Comparison of ENCODE assay signal across 8 cellular contexts in the genomic region with DNA sequence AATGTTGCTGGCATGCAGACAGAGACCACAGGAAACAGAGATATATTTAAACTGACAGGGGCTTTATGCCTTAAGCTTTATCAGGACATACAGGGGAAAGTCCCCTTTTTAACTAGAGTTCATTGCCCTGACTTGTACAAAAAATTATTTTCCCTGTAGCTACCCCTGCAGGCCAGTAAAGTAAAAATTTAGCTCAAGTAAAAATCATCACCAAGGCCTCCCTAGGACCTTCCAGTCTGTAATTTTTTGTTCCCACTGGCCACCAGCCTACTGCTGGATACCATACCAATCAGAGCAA.
A peak's percentile ranks its signal among the peaks of the same experiment; 100 is the strongest.
DNase-seq lines count a peak whose midpoint lies in the region; ATAC-seq, FAIRE-seq and TF ChIP-seq lines count a peak whose summit lies in the region.

No MANE protein-coding gene starts in this region.

- peak overlapping the region; percentile 29 for H3K9ac ChIP-seq in astrocyte (ENCODE audit: low read length)
- peak overlapping the region; percentile 37 for H3K9ac ChIP-seq in mesenchymal stem cell (ENCODE audit: low read length)

- H2AK5ac ChIP-seq in mesenchymal stem cell (ENCODE audit: low read length, severe bottlenecking), result no peak overlapping the region

- H3K4me1 ChIP-seq in astrocyte (ENCODE audit: insufficient read depth, low read length), result peaks cover 8% of the 10 kb centered on the region
- no peaks in the 10 kb centered on the region for H3K4me1 ChIP-seq in mesenchymal stem cell (ENCODE audit: control insufficient read depth, insufficient read depth, low read depth, low read length)

- peaks cover 4% of the 10 kb centered on the region for H3K4me1 Mint-ChIP-seq in astrocyte (ENCODE audit: low read depth, unreplicated experiment)

- no peaks in the 10 kb centered on the region for H3K36me3 Mint-ChIP-seq in astrocyte (ENCODE audit: low read depth, unreplicated experiment)

- no peaks in the 10 kb centered on the region for H3K27me3 Mint-ChIP-seq in astrocyte (ENCODE audit: low read depth, unreplicated experiment)

- no peaks in the 10 kb centered on the region for H3K79me2 ChIP-seq in astrocyte (ENCODE audit: insufficient read depth, low read length)

- H3K4me3 ChIP-seq in astrocyte (ENCODE audit: insufficient read depth, low read depth, low read length) (no peak overlapping the region), mesenchymal stem cell (ENCODE audit: insufficient read depth in 1 of 2, low read depth in 1 of 2, low read length in 2 of 2) (no peak overlapping the region)

- no peak for ATAC-seq in HG03025 (IDR thresholded peaks at IDR 0.05; ENCODE audit: low FRiP score, unreplicated experiment)

- H2AFZ ChIP-seq in astrocyte (ENCODE audit: low read depth, low read length), result no peak overlapping the region
- H2AFZ ChIP-seq in mesenchymal stem cell (ENCODE audit: low read depth, low read length), result no peak overlapping the region

- H3K27ac ChIP-seq in astrocyte (ENCODE audit: low read depth, low read length) (peak overlapping the region; percentile 10), mesenchymal stem cell (ENCODE audit: low read length, poor library complexity, severe bottlenecking) (no peak overlapping the region)

- peak; percentile 22 for DNase-seq in GDM1 (lab: John Stamatoyannopoulos, UW)
- peak; percentile 5 for DNase-seq in HuH-7 (ENCODE audit: low spot score)
- peak; percentile 86 for DNase-seq in astrocyte (ENCODE audit: low read depth)
- DNase-seq in mesenchymal stem cell, result peak; percentile 80
- DNase-seq in stimulated activated CD4-positive, alpha-beta T cell treated with anti-CD3 and anti-CD28 coated beads, Interleukin-4, amount 100 ng/mL, for 24 hours, result no peak
- no peak for DNase-seq in AML-193 (lab: John Stamatoyannopoulos, UW)
- DNase-seq in activated CD4-positive, alpha-beta T cell treated with anti-CD3 and anti-CD28 coated beads, Interleukin-2, amount 50 U/mL, for 4 hours, result no peak

- no peak overlapping the region for H3K4me2 ChIP-seq in astrocyte (ENCODE audit: low read length)
- H3K4me2 ChIP-seq in mesenchymal stem cell (ENCODE audit: low read length, poor library complexity, severe bottlenecking), result no peak overlapping the region

- H2BK120ac ChIP-seq in mesenchymal stem cell (ENCODE audit: low read depth, low read length), result no peak overlapping the region

- FAIRE-seq in astrocyte (lab: Jason Lieb, UNC), result no peak

- H3K27ac Mint-ChIP-seq in astrocyte (ENCODE audit: unreplicated experiment), result no peak overlapping the region

- H4K20me1 ChIP-seq in astrocyte (ENCODE audit: insufficient read depth, low read length), result no peaks in the 10 kb centered on the region

- H3K18ac ChIP-seq in mesenchymal stem cell (ENCODE audit: low read depth in 1 of 2, low read length in 2 of 2), result no peak overlapping the region

- H4K8ac ChIP-seq in mesenchymal stem cell (ENCODE audit: low read length), result no peak overlapping the region

- no peaks in the 10 kb centered on the region for H3K79me1 ChIP-seq in mesenchymal stem cell (replicated peaks; ENCODE audit: low read length, poor library complexity, severe bottlenecking)

- H4K91ac ChIP-seq in mesenchymal stem cell (ENCODE audit: low read length), result no peak overlapping the region

- no peaks in the 10 kb centered on the region for H3K36me3 ChIP-seq in astrocyte (ENCODE audit: insufficient read depth, low read length)
- H3K36me3 ChIP-seq in mesenchymal stem cell (ENCODE audit: control insufficient read depth in 1 of 2, insufficient read depth in 2 of 2, low read depth in 1 of 2, low read length in 2 of 2), result no peaks in the 10 kb centered on the region

- peak; percentile 23 for TF ChIP-seq CTCF in astrocyte (IDR thresholded peaks at IDR 0.05; ENCODE audit: insufficient read depth, low read depth, low read length)

- no peak overlapping the region for H3K23ac ChIP-seq in mesenchymal stem cell (ENCODE audit: low read length in 2 of 2)

- H3K4ac ChIP-seq in mesenchymal stem cell (ENCODE audit: low read depth in 1 of 2, low read length in 2 of 2), result no peak overlapping the region

- no peak overlapping the region for H2BK15ac ChIP-seq in mesenchymal stem cell (ENCODE audit: low read depth, poor library complexity, severe bottlenecking)

- no peaks in the 10 kb centered on the region for H3K9me3 ChIP-seq in astrocyte (ENCODE audit: insufficient read depth, low read depth, low read length)
- no peaks in the 10 kb centered on the region for H3K9me3 ChIP-seq in mesenchymal stem cell (ENCODE audit: control insufficient read depth, low read length)

- no peak overlapping the region for H3K14ac ChIP-seq in mesenchymal stem cell (ENCODE audit: low read length in 2 of 2)

- H2BK12ac ChIP-seq in mesenchymal stem cell (ENCODE audit: low read length in 2 of 2), result no peak overlapping the region

- H3K27me3 ChIP-seq in astrocyte (ENCODE audit: insufficient read depth, low read length) (no peaks in the 10 kb centered on the region), mesenchymal stem cell (ENCODE audit: control insufficient read depth in 1 of 2, insufficient read depth in 1 of 2, low read length in 2 of 2) (no peaks in the 10 kb centered on the region)

- H3K9me3 Mint-ChIP-seq in astrocyte (ENCODE audit: unreplicated experiment), result no peaks in the 10 kb centered on the region

- H2BK5ac ChIP-seq in mesenchymal stem cell (ENCODE audit: low read depth, low read length, poor library complexity, severe bottlenecking), result no peak overlapping the region

- H3K4me3 Mint-ChIP-seq in astrocyte (ENCODE audit: unreplicated experiment), result no peak overlapping the region

Comparison
In these comparisons a context has a peak if more than half of its experiments do, and no peak if none do; other contexts are left out.
1. DNase-seq: peak in GDM1 (single experiment), HuH-7 (single experiment), astrocyte (single experiment) and mesenchymal stem cell (single experiment); none in stimulated activated CD4-positive, alpha-beta T cell treated with anti-CD3 and anti-CD28 coated beads, Interleukin-4, amount 100 ng/mL, for 24 hours (single experiment), AML-193 (0 of 2) and activated CD4-positive, alpha-beta T cell treated with anti-CD3 and anti-CD28 coated beads, Interleukin-2, amount 50 U/mL, for 4 hours (0 of 2).